8 cellular contexts compared by ENCODE assay signal in genomic region chr14:68789002-68789797, GRCh38.
DNase-seq lines count a peak whose midpoint lies in the region; ATAC-seq and TF ChIP-seq lines count a peak whose summit lies in the region.

No MANE protein-coding gene starts in this region.

- DNase-seq in NCI-H2227 treated with DMSO at 0.1 percent for 48 hours (lab: John Stamatoyannopoulos, UW): peak; percentile 79
- DNase-seq in activated CD4-positive, CD25-positive, alpha-beta regulatory T cell treated with anti-CD3 and anti-CD28 coated beads, Interleukin-2, amount 50 U/mL, for 16 hours (ENCODE audit: low read depth, low spot score): peak; percentile 75
- DNase-seq in central memory CD4-positive, alpha-beta T cell: peak; percentile 86
- peak; percentile 53 for DNase-seq in kidney glomerular epithelial cell (lab: John Stamatoyannopoulos, UW)
- DNase-seq in stimulated activated CD4-positive, alpha-beta T cell treated with anti-CD3 and anti-CD28 coated beads, Interleukin-15, amount 100 ng/mL, for 24 hours: peak; percentile 88

- TF ChIP-seq POLR2A in GM15510 (IDR thresholded peaks at IDR 0.05; ENCODE audit: borderline replicate concordance, extremely low read depth, insufficient read length): peak; percentile 34

- no peak for ATAC-seq in GM18873 (IDR thresholded peaks at IDR 0.05; ENCODE audit: low FRiP score, unreplicated experiment)
- ATAC-seq in HG03520 (IDR thresholded peaks at IDR 0.05; ENCODE audit: unreplicated experiment): no peak
